In genomic region chr17:78437508-78438169, GRCh38 we compare ENCODE assay signal across 17 cellular contexts. TPM values are rescaled to one million over a fixed set of nuclear protein-coding genes. Genes with fewer than 3 reads are reported as not detected.
DNase-seq lines count a peak whose midpoint lies in the region; ATAC-seq and TF ChIP-seq lines count a peak whose summit lies in the region.
"Had no signal": no experiment of that assay in that cellular context is flagged by ENCODE, and none has a peak within 500 bp of the region (broad histone marks: within the 10 kb centered on the region; RNA-seq: fewer than 3 reads in every experiment).

No MANE protein-coding gene starts in this region.

- no peaks in the 10 kb centered on the region for H3K27me3 ChIP-seq in naive thymus-derived CD4-positive, alpha-beta T cell (ENCODE audit: control insufficient read depth in 2 of 2, insufficient read depth in 2 of 2, low read length in 2 of 2)

- ATAC-seq in activated CD8-positive, alpha-beta T cell treated with anti-CD3 and anti-CD28 coated beads, Interleukin-2, amount 10 ng/mL, durations not matched to agents 7 days and 5 days = no peak
- no peak for ATAC-seq in activated CD8-positive, alpha-beta T cell treated with anti-CD3 and anti-CD28 coated beads for 36 hours
- ATAC-seq in T-helper 17 cell (no peak), HG03045 (IDR thresholded peaks at IDR 0.05; ENCODE audit: unreplicated experiment) (no peak)
- ATAC-seq in naive thymus-derived CD4-positive, alpha-beta T cell = no peak
- ATAC-seq: GM23338, Panc1 had no signal

- no peak overlapping the region for H3K4me3 Mint-ChIP-seq in activated CD8-positive, alpha-beta T cell treated with anti-CD3 and anti-CD28 coated beads, Interleukin-2, amount 10 ng/mL, durations not matched to agents 7 days and 5 days
- no peak overlapping the region for H3K4me3 Mint-ChIP-seq in activated CD8-positive, alpha-beta T cell treated with anti-CD3 and anti-CD28 coated beads for 36 hours
- H3K4me3 Mint-ChIP-seq in CD14-positive monocyte = peak overlapping the region in 1 of 2 donors; percentile 19
- peak overlapping the region; percentile 73 for H3K4me3 Mint-ChIP-seq in T-helper 17 cell
- H3K4me3 Mint-ChIP-seq in naive thymus-derived CD4-positive, alpha-beta T cell = peak overlapping the region in 1 of 10 donors; percentile 39
- H3K4me3 Mint-ChIP-seq: GM23338 had no signal

- no peaks in the 10 kb centered on the region for H3K9me3 ChIP-seq in T-helper 17 cell (ENCODE audit: control insufficient read depth, low read length, poor library complexity, severe bottlenecking)
- H3K9me3 ChIP-seq in naive thymus-derived CD4-positive, alpha-beta T cell (ENCODE audit: control insufficient read depth in 2 of 3, low read length in 3 of 3) = no peaks in the 10 kb centered on the region

- CTCF ChIA-PET in activated CD8-positive, alpha-beta T cell treated with anti-CD3 and anti-CD28 coated beads, Interleukin-2, amount 10 ng/mL, durations not matched to agents 7 days and 5 days (lab: Charles Lee) = interaction anchor here (1.6 kb wide), 1 partner anchor 15 kb away, joined by 6 read pairs; no protein-coding TSS in a partner anchor
- CTCF ChIA-PET in activated CD8-positive, alpha-beta T cell treated with anti-CD3 and anti-CD28 coated beads for 36 hours (lab: Charles Lee) = interaction anchor here (1.3 kb wide), 2 partner anchors 8 to 15 kb away, joined by 4 read pairs; no protein-coding TSS in a partner anchor
- CTCF ChIA-PET in naive thymus-derived CD4-positive, alpha-beta T cell (lab: Charles Lee) = no interaction called here

- POLR2A ChIA-PET in activated CD8-positive, alpha-beta T cell treated with anti-CD3 and anti-CD28 coated beads, Interleukin-2, amount 10 ng/mL, durations not matched to agents 7 days and 5 days (lab: Charles Lee) = no interaction called here
- POLR2A ChIA-PET in activated CD8-positive, alpha-beta T cell treated with anti-CD3 and anti-CD28 coated beads for 36 hours (lab: Charles Lee) = no interaction called here
- POLR2A ChIA-PET in naive thymus-derived CD4-positive, alpha-beta T cell (lab: Charles Lee) = no interaction called here

- H3K4me1 Mint-ChIP-seq in activated CD8-positive, alpha-beta T cell treated with anti-CD3 and anti-CD28 coated beads, Interleukin-2, amount 10 ng/mL, durations not matched to agents 7 days and 5 days (ENCODE audit: low read depth) = no peaks in the 10 kb centered on the region
- H3K4me1 Mint-ChIP-seq in activated CD8-positive, alpha-beta T cell treated with anti-CD3 and anti-CD28 coated beads for 36 hours (ENCODE audit: low read depth) = no peaks in the 10 kb centered on the region
- peaks cover 20% of the 10 kb centered on the region for H3K4me1 Mint-ChIP-seq in CD14-positive monocyte
- H3K4me1 Mint-ChIP-seq in T-helper 17 cell = peaks cover 7% of the 10 kb centered on the region
- peaks cover 0 to 7% (median 4%) of the 10 kb centered on the region in 7 donors for H3K4me1 Mint-ChIP-seq in naive thymus-derived CD4-positive, alpha-beta T cell

- H3K27ac Mint-ChIP-seq in activated CD8-positive, alpha-beta T cell treated with anti-CD3 and anti-CD28 coated beads, Interleukin-2, amount 10 ng/mL, durations not matched to agents 7 days and 5 days = peak overlapping the region; percentile 42
- no peak overlapping the region for H3K27ac Mint-ChIP-seq in activated CD8-positive, alpha-beta T cell treated with anti-CD3 and anti-CD28 coated beads for 36 hours
- H3K27ac Mint-ChIP-seq in CD14-positive monocyte = peak overlapping the region in 5 of 7 donors; percentile 45 to 83 (median 53)
- H3K27ac Mint-ChIP-seq in T-helper 17 cell = peak overlapping the region; percentile 81
- peak overlapping the region in 6 of 9 donors; percentile 34 to 89 (median 68) for H3K27ac Mint-ChIP-seq in naive thymus-derived CD4-positive, alpha-beta T cell
- H3K27ac Mint-ChIP-seq: GM23338 had no signal

- H3K36me3 Mint-ChIP-seq in activated CD8-positive, alpha-beta T cell treated with anti-CD3 and anti-CD28 coated beads, Interleukin-2, amount 10 ng/mL, durations not matched to agents 7 days and 5 days (ENCODE audit: low read depth) = no peaks in the 10 kb centered on the region
- no peaks in the 10 kb centered on the region for H3K36me3 Mint-ChIP-seq in activated CD8-positive, alpha-beta T cell treated with anti-CD3 and anti-CD28 coated beads for 36 hours (ENCODE audit: low read depth)
- H3K36me3 Mint-ChIP-seq in CD14-positive monocyte (peaks cover 4 to 6% of the 10 kb centered on the region in 2 donors), T-helper 17 cell (ENCODE audit: low read depth) (no peaks in the 10 kb centered on the region)
- peaks cover 0 to 2% (median 0%) of the 10 kb centered on the region in 5 donors for H3K36me3 Mint-ChIP-seq in naive thymus-derived CD4-positive, alpha-beta T cell

- no peaks in the 10 kb centered on the region for H3K4me1 ChIP-seq in naive thymus-derived CD4-positive, alpha-beta T cell (ENCODE audit: control insufficient read depth in 2 of 2, insufficient read depth in 2 of 2, low read length in 2 of 2)

- no peaks in the 10 kb centered on the region for H3K36me3 ChIP-seq in naive thymus-derived CD4-positive, alpha-beta T cell (ENCODE audit: control insufficient read depth in 2 of 3, insufficient read depth in 3 of 3, low read length in 3 of 3)

- intact Hi-C loops in activated CD8-positive, alpha-beta T cell treated with anti-CD3 and anti-CD28 coated beads for 36 hours (cut with micrococcal nuclease) = no loop called here
- intact Hi-C loops in CD14-positive monocyte (cut with micrococcal nuclease) = no loop called here
- intact Hi-C loops in naive thymus-derived CD4-positive, alpha-beta T cell (cut with micrococcal nuclease) = no loop called here

- H3K27me3 Mint-ChIP-seq in activated CD8-positive, alpha-beta T cell treated with anti-CD3 and anti-CD28 coated beads, Interleukin-2, amount 10 ng/mL, durations not matched to agents 7 days and 5 days (ENCODE audit: low read depth) = no peaks in the 10 kb centered on the region
- no peaks in the 10 kb centered on the region for H3K27me3 Mint-ChIP-seq in activated CD8-positive, alpha-beta T cell treated with anti-CD3 and anti-CD28 coated beads for 36 hours
- H3K27me3 Mint-ChIP-seq in CD14-positive monocyte (ENCODE audit: low read depth in 3 of 3) (peaks cover 3 to 13% (median 8%) of the 10 kb centered on the region in 3 donors), T-helper 17 cell (no peaks in the 10 kb centered on the region)
- no peaks in the 10 kb centered on the region for H3K27me3 Mint-ChIP-seq in naive thymus-derived CD4-positive, alpha-beta T cell

- no peak overlapping the region for H3K4me3 ChIP-seq in naive thymus-derived CD4-positive, alpha-beta T cell (ENCODE audit: low read length)
- H3K4me3 ChIP-seq: GM23338 had no signal

- DNase-seq in activated CD8-positive, alpha-beta T cell treated with anti-CD3 and anti-CD28 coated beads, Interleukin-2, amount 10 ng/mL, durations not matched to agents 7 days and 5 days = no peak
- no peak for DNase-seq in activated CD8-positive, alpha-beta T cell treated with anti-CD3 and anti-CD28 coated beads for 36 hours
- DNase-seq in CD14-positive monocyte (ENCODE audit: low spot score) (no peak), T-helper 17 cell (no peak), cerebellar cortex (ENCODE audit: low spot score) (no peak), NCI-H128 (lab: John Stamatoyannopoulos, UW; ENCODE audit: unreplicated experiment) (no peak)
- DNase-seq in naive thymus-derived CD4-positive, alpha-beta T cell = no peak
- DNase-seq: 8988T, C1 segment of cervical spinal cord, DMS79 treated with DMSO at 0.1 percent for 48 hours, KBM-7, NCI-H187, NCI-H446, NCI-H774 had no signal

- TF ChIP-seq CTCF in activated CD8-positive, alpha-beta T cell treated with anti-CD3 and anti-CD28 coated beads for 36 hours (IDR thresholded peaks at IDR 0.05) = no peak
- TF ChIP-seq CTCF in CD14-positive monocyte (IDR thresholded peaks at IDR 0.05) = no peak

- no peaks in the 10 kb centered on the region for H3K9me3 Mint-ChIP-seq in activated CD8-positive, alpha-beta T cell treated with anti-CD3 and anti-CD28 coated beads, Interleukin-2, amount 10 ng/mL, durations not matched to agents 7 days and 5 days (ENCODE audit: insufficient read depth)
- no peaks in the 10 kb centered on the region for H3K9me3 Mint-ChIP-seq in activated CD8-positive, alpha-beta T cell treated with anti-CD3 and anti-CD28 coated beads for 36 hours
- peaks cover 0 to 8% (median 3%) of the 10 kb centered on the region in 7 donors for H3K9me3 Mint-ChIP-seq in CD14-positive monocyte
- H3K9me3 Mint-ChIP-seq in naive thymus-derived CD4-positive, alpha-beta T cell = peaks cover 0 to 2% (median 0%) of the 10 kb centered on the region in 11 donors

- no peak overlapping the region for H3K27ac ChIP-seq in naive thymus-derived CD4-positive, alpha-beta T cell (ENCODE audit: low read depth, low read length)

RNA-seq across cellular contexts. Expression of gene PGS1, which starts 59.2 kb away (rescaled TPM):
- total RNA-seq in activated CD8-positive, alpha-beta T cell treated with anti-CD3 and anti-CD28 coated beads, Interleukin-2, amount 10 ng/mL, durations not matched to agents 7 days and 5 days = 10 to 100 TPM; 46.5 to 51.0 TPM
- 10 to 100 TPM; 42.1 to 43.3 TPM for total RNA-seq in activated CD8-positive, alpha-beta T cell treated with anti-CD3 and anti-CD28 coated beads for 36 hours
- polyA plus RNA-seq in CD14-positive monocyte = 10 to 100 TPM; 26.0 to 28.0 TPM
- 10 to 100 TPM; 47.5 to 54.9 TPM for total RNA-seq in T-helper 17 cell
- total RNA-seq in naive thymus-derived CD4-positive, alpha-beta T cell = 10 to 100 TPM; 66.6 to 84.3 (median 82.0) TPM
- polyA plus RNA-seq in naive thymus-derived CD4-positive, alpha-beta T cell = 10 to 100 TPM; 36.1 to 52.3 TPM
